In the genomic region with DNA sequence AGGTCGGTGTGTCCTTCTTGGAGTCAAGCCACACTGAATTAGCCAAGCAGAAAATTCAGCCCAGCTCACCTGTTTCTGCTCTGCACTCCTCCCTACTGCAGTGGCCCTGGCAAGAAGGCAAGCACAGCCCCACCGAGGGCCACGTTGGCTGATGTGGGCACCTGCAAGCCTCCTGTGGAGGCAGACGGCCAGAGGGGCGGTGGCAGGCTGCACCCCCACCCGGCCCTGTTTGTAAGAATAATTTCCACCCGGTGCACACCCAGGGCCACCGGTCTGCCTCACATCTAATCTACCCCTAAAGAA, we compare ENCODE assay signal across 23 cellular contexts. TPM values are rescaled to one million over a fixed set of nuclear protein-coding genes. Genes with fewer than 3 reads are reported as not detected.
"Had no signal": no experiment of that assay in that cellular context is flagged by ENCODE, and none has a peak within 500 bp of the region (broad histone marks: within the 10 kb centered on the region; RNA-seq: fewer than 3 reads in every experiment).

No MANE protein-coding gene starts in this region.

- H3K27ac Mint-ChIP-seq: activated B cell treated with CpG ODN at 0.5 μM for 24 hours; activated CD4-positive, alpha-beta T cell treated with anti-CD3 and anti-CD28 coated beads, Interleukin-2, amount 10 ng/mL, durations not matched to agents 24 days and 14 days; activated CD8-positive, alpha-beta memory T cell treated with anti-CD3 and anti-CD28 coated beads, Interleukin-2, amount 10 ng/mL, durations not matched to agents 7 days and 5 days; activated naive CD4-positive, alpha-beta T cell treated with anti-CD3 and anti-CD28 coated beads, Interleukin-2, amount 50 U/mL, for 72 hours; T-helper 2 cell treated with Interferon-gamma antibody and Interleukin-4, amounts not matched to agents 5 μg/mL and 100 μg/mL, for 36 hours had no signal

- H3K27me3 ChIP-seq: brain microvascular endothelial cell, Peyer's patch, SJSA1 had no signal

- H3K36me3 ChIP-seq: brain microvascular endothelial cell, Peyer's patch, SJSA1 had no signal

- DNase-seq: activated B cell treated with CpG ODN at 0.5 μM for 24 hours; activated CD4-positive, alpha-beta T cell treated with anti-CD3 and anti-CD28 coated beads for 1 hour; activated CD4-positive, alpha-beta T cell treated with anti-CD3 and anti-CD28 coated beads, Interleukin-2, amount 10 ng/mL, durations not matched to agents 24 days and 14 days; activated CD4-positive, alpha-beta T cell treated with anti-CD3 and anti-CD28 coated beads, Interleukin-2, amount 50 U/mL, for 48 hours; activated CD8-positive, alpha-beta memory T cell treated with anti-CD3 and anti-CD28 coated beads, Interleukin-2, amount 10 ng/mL, durations not matched to agents 7 days and 5 days; activated effector memory CD4-positive, alpha-beta T cell treated with anti-CD3 and anti-CD28 coated beads, Interleukin-2, amount 50 U/mL, for 16 hours; activated naive CD4-positive, alpha-beta T cell treated with Interleukin-2 at 50 U/mL for 16 hours; activated T-cell treated with anti-CD3 and anti-CD28 coated beads, Interleukin-2, amount 50 U/mL, for 4 hours; brain microvascular endothelial cell; NCI-H187 treated with DMSO at 0.1 percent for 48 hours; NCI-H2081 treated with DMSO at 0.1 percent for 48 hours; NCI-H226; NCI-H82; Peyer's patch; SHP77; SW 1271 had no signal

- H3K9me3 Mint-ChIP-seq: activated CD4-positive, alpha-beta T cell treated with anti-CD3 and anti-CD28 coated beads, Interleukin-2, amount 10 ng/mL, durations not matched to agents 24 days and 14 days; activated T-cell treated with anti-CD3 and anti-CD28 coated beads, Interleukin-2, amount 50 U/mL, for 4 hours; T-helper 2 cell treated with Interferon-gamma antibody and Interleukin-4, amounts not matched to agents 5 μg/mL and 100 μg/mL, for 36 hours had no signal

- H3K27me3 Mint-ChIP-seq: activated B cell treated with CpG ODN at 0.5 μM for 24 hours; activated CD4-positive, alpha-beta T cell treated with anti-CD3 and anti-CD28 coated beads, Interleukin-2, amount 10 ng/mL, durations not matched to agents 24 days and 14 days had no signal

- H3K4me3 Mint-ChIP-seq: activated B cell treated with CpG ODN at 0.5 μM for 24 hours; activated CD4-positive, alpha-beta T cell treated with anti-CD3 and anti-CD28 coated beads, Interleukin-2, amount 10 ng/mL, durations not matched to agents 24 days and 14 days; activated CD8-positive, alpha-beta memory T cell treated with anti-CD3 and anti-CD28 coated beads, Interleukin-2, amount 10 ng/mL, durations not matched to agents 7 days and 5 days; activated T-cell treated with anti-CD3 and anti-CD28 coated beads, Interleukin-2, amount 50 U/mL, for 4 hours; T-helper 2 cell treated with Interferon-gamma antibody and Interleukin-4, amounts not matched to agents 5 μg/mL and 100 μg/mL, for 36 hours had no signal

- H3K9me3 ChIP-seq: Peyer's patch, SJSA1 had no signal

- H3K36me3 Mint-ChIP-seq: activated CD8-positive, alpha-beta memory T cell treated with anti-CD3 and anti-CD28 coated beads, Interleukin-2, amount 10 ng/mL, durations not matched to agents 7 days and 5 days had no signal

- H3K4me1 Mint-ChIP-seq: activated B cell treated with CpG ODN at 0.5 μM for 24 hours; activated CD4-positive, alpha-beta T cell treated with anti-CD3 and anti-CD28 coated beads, Interleukin-2, amount 10 ng/mL, durations not matched to agents 24 days and 14 days; activated CD8-positive, alpha-beta memory T cell treated with anti-CD3 and anti-CD28 coated beads, Interleukin-2, amount 10 ng/mL, durations not matched to agents 7 days and 5 days had no signal

- H3K4me1 ChIP-seq: Peyer's patch, SJSA1 had no signal

- H3K27ac ChIP-seq: brain microvascular endothelial cell, KMS-11, Peyer's patch, RWPE1, SJSA1 had no signal

- H3K4me3 ChIP-seq: Peyer's patch, SJSA1 had no signal

- ATAC-seq: activated CD8-positive, alpha-beta memory T cell treated with anti-CD3 and anti-CD28 coated beads, Interleukin-2, amount 10 ng/mL, durations not matched to agents 7 days and 5 days; activated naive CD4-positive, alpha-beta T cell treated with anti-CD3 and anti-CD28 coated beads, Interleukin-2, amount 50 U/mL, for 72 hours; activated T-cell treated with anti-CD3 and anti-CD28 coated beads, Interleukin-2, amount 50 U/mL, for 4 hours; SK-N-SH treated with all-trans-retinoic acid at 6 μM for 48 hours had no signal

RNA-seq across cellular contexts. Expression of a gene that starts 18.8 kb away (rescaled TPM):
- total RNA-seq: activated B cell treated with CpG ODN at 0.5 μM for 24 hours; activated CD4-positive, alpha-beta T cell treated with anti-CD3 and anti-CD28 coated beads, Interleukin-2, amount 10 ng/mL, durations not matched to agents 24 days and 14 days; activated CD8-positive, alpha-beta memory T cell treated with anti-CD3 and anti-CD28 coated beads, Interleukin-2, amount 10 ng/mL, durations not matched to agents 7 days and 5 days; activated naive CD4-positive, alpha-beta T cell treated with anti-CD3 and anti-CD28 coated beads, Interleukin-2, amount 50 U/mL, for 72 hours; activated T-cell treated with anti-CD3 and anti-CD28 coated beads, Interleukin-2, amount 50 U/mL, for 4 hours; SJSA1; T-helper 1 cell treated with Interleukin-12 subunit alpha and Interleukin-12 subunit beta and Interleukin-4 antibody, amounts not matched to agents 30 ng/mL and 1 ng/mL, for 36 hours had no signal
